Comparison of ENCODE assay signal across 1 cellular context in genomic region chr12:11648514-11649412, GRCh38.
A peak's percentile ranks its signal among the peaks of the same experiment; 100 is the strongest.
TF ChIP-seq lines count a peak whose summit lies in the region.

No MANE protein-coding gene starts in this region.

TF ChIP-seq in HepG2, 621 proteins besides CTCF, POLR2A, EP300 and RAD21 (continued from another document and continues in another):
- peak; percentile 45; the same call in 1 of the 2 replicates for TF ChIP-seq DZIP1 (CRISPR knock-in tag; IDR thresholded peaks at IDR 0.05)
- 0 out of 2 replicates have a peak, but pooled peaks have one; percentile 14 for TF ChIP-seq ZNF12 (CRISPR knock-in tag; IDR thresholded peaks at IDR 0.05)
- no peak for TF ChIP-seq ZNF800 (CRISPR knock-in tag; IDR thresholded peaks at IDR 0.05)
- TF ChIP-seq EEA1 (CRISPR knock-in tag; IDR thresholded peaks at IDR 0.05; ENCODE audit: borderline replicate concordance), result 0 out of 2 replicates have a peak, but pooled peaks have one; percentile 39
- no peak for TF ChIP-seq ZNF275 (CRISPR knock-in tag; IDR thresholded peaks at IDR 0.05; ENCODE audit: borderline replicate concordance)
- TF ChIP-seq ZNF432 (CRISPR knock-in tag; IDR thresholded peaks at IDR 0.05; ENCODE audit: borderline replicate concordance), result no peak
- TF ChIP-seq SNAPC4 (CRISPR knock-in tag; IDR thresholded peaks at IDR 0.05), result no peak
- TF ChIP-seq ELF3 (CRISPR knock-in tag; IDR thresholded peaks at IDR 0.05), result peak; percentile 84
- TF ChIP-seq MTF1 (CRISPR knock-in tag; IDR thresholded peaks at IDR 0.05), result no peak
- TF ChIP-seq ASH2L (IDR thresholded peaks at IDR 0.05; ENCODE audit: insufficient read length, low read depth, low read length), result peak; percentile 83
- peak; percentile 54 for TF ChIP-seq ZNF781 (CRISPR knock-in tag; IDR thresholded peaks at IDR 0.05; ENCODE audit: borderline replicate concordance, not compliant biosample characterization)
- no peak for TF ChIP-seq PITX1 (CRISPR knock-in tag; IDR thresholded peaks at IDR 0.05)
- 0 out of 2 replicates have a peak, but pooled peaks have one; percentile 41 for TF ChIP-seq ELF4 (CRISPR knock-in tag; IDR thresholded peaks at IDR 0.05; ENCODE audit: borderline replicate concordance)
- no peak for TF ChIP-seq MZF1 (CRISPR knock-in tag; IDR thresholded peaks at IDR 0.05; ENCODE audit: borderline replicate concordance)
- TF ChIP-seq ZFAT (CRISPR knock-in tag; conservative IDR thresholded peaks at IDR 0.05), result no peak
- peak; percentile 78; the same call in 1 of the 2 replicates for TF ChIP-seq MTA1 (CRISPR knock-in tag; IDR thresholded peaks at IDR 0.05; ENCODE audit: borderline replicate concordance)
- TF ChIP-seq TFDP2 (CRISPR knock-in tag; IDR thresholded peaks at IDR 0.05), result peak; percentile 63; the same call in 1 of the 2 replicates
- TF ChIP-seq ZNF839 (CRISPR knock-in tag; IDR thresholded peaks at IDR 0.05; ENCODE audit: borderline replicate concordance), result no peak
- TF ChIP-seq PAXIP1 (CRISPR knock-in tag; conservative IDR thresholded peaks at IDR 0.05), result peak; percentile 30
- peak; percentile 27; the same call in 1 of the 2 replicates for TF ChIP-seq ZNF558 (CRISPR knock-in tag; IDR thresholded peaks at IDR 0.05; ENCODE audit: borderline replicate concordance)
- TF ChIP-seq NR1H2 (CRISPR knock-in tag; IDR thresholded peaks at IDR 0.05; ENCODE audit: borderline replicate concordance, low read depth), result no peak
- TF ChIP-seq ZNF496 (CRISPR knock-in tag; IDR thresholded peaks at IDR 0.05; ENCODE audit: insufficient replicate concordance), result no peak
- no peak for TF ChIP-seq ZNF143 (CRISPR knock-in tag; IDR thresholded peaks at IDR 0.05)
- TF ChIP-seq CEBPG (CRISPR knock-in tag; IDR thresholded peaks at IDR 0.05), result peak; percentile 81
- peak; percentile 42; the same call in 1 of the 2 replicates for TF ChIP-seq IRF2 (CRISPR knock-in tag; IDR thresholded peaks at IDR 0.05)
- TF ChIP-seq PAWR (CRISPR knock-in tag; IDR thresholded peaks at IDR 0.05; ENCODE audit: borderline replicate concordance), result no peak
- TF ChIP-seq KDM5B (CRISPR knock-in tag; IDR thresholded peaks at IDR 0.05; ENCODE audit: borderline replicate concordance), result peak; percentile 71; the same call in 1 of the 2 replicates
- no peak for TF ChIP-seq TRIM24 (CRISPR knock-in tag; IDR thresholded peaks at IDR 0.05)
- TF ChIP-seq BRCA1 (CRISPR knock-in tag; IDR thresholded peaks at IDR 0.05), result no peak
- peak; percentile 57; the same call in 1 of the 2 replicates for TF ChIP-seq MAZ (IDR thresholded peaks at IDR 0.05; ENCODE audit: borderline replicate concordance, low read depth, low read length)
- TF ChIP-seq MAZ (CRISPR knock-in tag; IDR thresholded peaks at IDR 0.05; ENCODE audit: low read depth), result no peak
- TF ChIP-seq KDM6A (CRISPR knock-in tag; IDR thresholded peaks at IDR 0.05; ENCODE audit: low read depth), result no peak
- peak; percentile 50; the same call in 1 of the 2 replicates for TF ChIP-seq ZHX1 (CRISPR knock-in tag; IDR thresholded peaks at IDR 0.05; ENCODE audit: low read depth)
- no peak for TF ChIP-seq ZNF260 (CRISPR knock-in tag; IDR thresholded peaks at IDR 0.05; ENCODE audit: borderline replicate concordance, low read depth)
- TF ChIP-seq MTA3 (CRISPR knock-in tag; IDR thresholded peaks at IDR 0.05), result no peak
- no peak for TF ChIP-seq ZNF280B (CRISPR knock-in tag; IDR thresholded peaks at IDR 0.05; ENCODE audit: borderline replicate concordance)
